10 cellular contexts compared by ENCODE assay signal in the genomic region with DNA sequence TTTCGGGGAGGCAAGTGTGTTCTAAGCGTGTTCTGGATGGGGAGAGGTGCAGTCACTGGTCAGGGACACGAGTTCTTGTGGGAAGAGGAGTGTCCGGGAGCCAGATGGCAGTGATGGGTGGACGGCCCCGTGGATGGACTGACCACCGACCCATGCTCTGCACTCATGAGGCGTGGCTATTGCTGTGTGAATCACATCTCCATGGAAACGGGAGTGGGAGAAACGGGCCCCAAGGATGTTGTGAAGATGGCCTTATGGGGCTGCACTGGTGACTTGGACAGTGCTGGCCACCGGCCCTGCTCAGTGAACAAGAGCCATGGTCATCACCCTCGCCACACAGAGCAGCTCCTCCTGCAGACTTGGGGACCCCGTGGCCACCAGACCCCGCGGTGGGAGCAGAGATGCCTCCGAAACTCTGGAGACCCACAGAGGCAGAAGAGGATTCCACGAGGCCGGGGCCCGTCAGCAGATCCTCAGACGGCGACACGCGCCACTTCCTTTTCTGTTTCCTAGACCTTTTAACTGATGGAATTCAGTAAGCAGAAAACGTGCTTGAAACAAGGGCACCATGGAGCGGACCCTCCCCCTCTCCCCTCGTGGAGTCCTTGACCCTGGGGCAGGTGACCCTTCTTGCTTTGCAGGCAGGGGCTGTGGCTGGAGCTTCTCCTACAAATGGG. TPM values are rescaled to one million over a fixed set of nuclear protein-coding genes. Genes with fewer than 3 reads are reported as not detected.
DNase-seq lines count a peak whose midpoint lies in the region; ATAC-seq and TF ChIP-seq lines count a peak whose summit lies in the region.
"Had no signal": no experiment of that assay in that cellular context is flagged by ENCODE, and none has a peak within 500 bp of the region (broad histone marks: within the 10 kb centered on the region; RNA-seq: fewer than 3 reads in every experiment).

No MANE protein-coding gene starts in this region.

- H3K4me3 ChIP-seq in Panc1 (ENCODE audit: low read depth in 2 of 2, low read length in 2 of 2) (no peak overlapping the region), duodenal mucosa (ENCODE audit: low read depth in 1 of 2, low read length in 2 of 2) (peak overlapping the region; percentile 38 to 52)
- H3K4me3 ChIP-seq: PC-9 had no signal

- no peak for ATAC-seq in Right ventricle myocardium superior (ENCODE audit: poor library complexity)
- no peak for ATAC-seq in left ventricle myocardium superior
- no peak for ATAC-seq in Panc1

- no peaks in the 10 kb centered on the region for H3K36me3 Mint-ChIP-seq in type B pancreatic cell

- H3K9me3 Mint-ChIP-seq in type B pancreatic cell, result no peaks in the 10 kb centered on the region

- H3K9ac ChIP-seq in duodenal mucosa (ENCODE audit: low read depth in 1 of 2, low read length in 2 of 2), result no peak overlapping the region

- peaks cover 13% of the 10 kb centered on the region for H3K4me1 Mint-ChIP-seq in type B pancreatic cell (ENCODE audit: unreplicated experiment)

- peak overlapping the region; percentile 70 for H3K27ac Mint-ChIP-seq in type B pancreatic cell

- DNase-seq in Right ventricle myocardium superior (peak; percentile 45), left ventricle myocardium superior (no peak), Panc1 (ENCODE audit: low read depth, low spot score) (no peak), type B pancreatic cell (ENCODE audit: extremely low spot score, unreplicated experiment) (no peak), globus pallidus (ENCODE audit: low spot score) (no peak), NCI-H345 (lab: John Stamatoyannopoulos, UW) (no peak), NCI-H510A (lab: John Stamatoyannopoulos, UW) (no peak)
- DNase-seq: cortex of kidney had no signal

- in situ Hi-C loops in Panc1 (cut with HindIII; ENCODE audit: low pct_unique_long_range_greater_than_20kb, low sequenced_read_pairs), result no loop called here

- POLR2A ChIA-PET in Panc1 (lab: Charles Lee), result no interaction called here

- no TSS peak for BruUV-seq in Panc1 (replicated peaks; lab: Mats Ljungman, UMichigan)

- H3K9me3 ChIP-seq in Panc1 (ENCODE audit: control insufficient read depth, insufficient read depth, low read depth, low read length) (no peaks in the 10 kb centered on the region), duodenal mucosa (ENCODE audit: control insufficient read depth in 1 of 2, low read length in 2 of 2) (no peaks in the 10 kb centered on the region)

- H3K27me3 ChIP-seq in Panc1 (ENCODE audit: control insufficient read depth, insufficient read depth, low read length) (no peaks in the 10 kb centered on the region), duodenal mucosa (ENCODE audit: control insufficient read depth in 1 of 2, insufficient read depth in 2 of 2, low read length in 2 of 2) (no peaks in the 10 kb centered on the region)

- H3K27me3 Mint-ChIP-seq in type B pancreatic cell, result peaks cover 2% of the 10 kb centered on the region

- H3K36me3 ChIP-seq in Panc1 (ENCODE audit: control insufficient read depth, insufficient read depth, low read length) (peaks cover 3% of the 10 kb centered on the region; the same call in 1 of the 2 replicates), duodenal mucosa (ENCODE audit: control insufficient read depth in 1 of 2, insufficient read depth in 2 of 2, low read length in 2 of 2) (peaks cover 0 to 8% of the 10 kb centered on the region in 2 donors)

- CTCF ChIA-PET in Panc1 (lab: Charles Lee), result interaction anchor here (1.0 kb wide), 1 partner anchor 201 kb away, joined by 4 read pairs; no protein-coding TSS in a partner anchor

- intact Hi-C loops in Right ventricle myocardium superior (cut with DNase I) (loop anchor here (5.0 kb wide), 3 partner anchors 71 to 131 kb away; no protein-coding TSS in a partner anchor), left ventricle myocardium superior (cut with micrococcal nuclease) (no loop called here), Panc1 (cut with micrococcal nuclease; ENCODE audit: unreplicated experiment) (no loop called here)

- no peak overlapping the region for H3K4me3 Mint-ChIP-seq in type B pancreatic cell

- H3K27ac ChIP-seq in Panc1 (ENCODE audit: low read length), result 0 out of 2 replicates have a peak overlapping the region, but pooled peaks have one; percentile 12
- no peak overlapping the region for H3K27ac ChIP-seq in duodenal mucosa (ENCODE audit: low read depth, low read length)
- H3K27ac ChIP-seq: PC-9 had no signal

- H3K4me1 ChIP-seq in Panc1 (ENCODE audit: control insufficient read depth, insufficient read depth, low read length) (peaks cover 22% of the 10 kb centered on the region), duodenal mucosa (ENCODE audit: control insufficient read depth in 1 of 2, insufficient read depth in 2 of 2, low read length in 2 of 2) (peaks cover 10 to 19% of the 10 kb centered on the region in 2 donors)

- TF ChIP-seq CTCF in Panc1 (IDR thresholded peaks at IDR 0.05) (no peak), type B pancreatic cell (conservative IDR thresholded peaks at IDR 0.05) (no peak)

RNA-seq across cellular contexts. Expression of a gene that starts 47.5 kb away (rescaled TPM):
- 181 TPM for total RNA-seq in Right ventricle myocardium superior
- 210 TPM for total RNA-seq in left ventricle myocardium superior
- 28.1 TPM for total RNA-seq in Panc1 (2021; ENCODE audit: unreplicated experiment)
- polyA plus RNA-seq in Panc1 (2012; ENCODE audit: insufficient read length), result 27.9 TPM
- total RNA-seq in type B pancreatic cell (ENCODE audit: low replicate concordance), result 42.9 and 102 TPM in 2 replicates

RNA-seq across cellular contexts. Expression of a gene that starts 57.4 kb away (rescaled TPM):
- 6.9 TPM for total RNA-seq in Right ventricle myocardium superior
- total RNA-seq in left ventricle myocardium superior, result 12.1 TPM
- 26.3 TPM for total RNA-seq in Panc1 (2021; ENCODE audit: unreplicated experiment)
- polyA plus RNA-seq in Panc1 (2012; ENCODE audit: insufficient read length), result 23.6 TPM
- total RNA-seq in type B pancreatic cell (ENCODE audit: low replicate concordance), result 0.92 and 1.9 TPM in 2 replicates

Comparison
In these comparisons a context has a peak if more than half of its experiments do, and no peak if none do; other contexts are left out.
1. H3K4me3 ChIP-seq: peak in duodenal mucosa (2 of 2); none in Panc1 (0 of 2).